Comparison of ENCODE assay signal across 22 cellular contexts in the genomic region with DNA sequence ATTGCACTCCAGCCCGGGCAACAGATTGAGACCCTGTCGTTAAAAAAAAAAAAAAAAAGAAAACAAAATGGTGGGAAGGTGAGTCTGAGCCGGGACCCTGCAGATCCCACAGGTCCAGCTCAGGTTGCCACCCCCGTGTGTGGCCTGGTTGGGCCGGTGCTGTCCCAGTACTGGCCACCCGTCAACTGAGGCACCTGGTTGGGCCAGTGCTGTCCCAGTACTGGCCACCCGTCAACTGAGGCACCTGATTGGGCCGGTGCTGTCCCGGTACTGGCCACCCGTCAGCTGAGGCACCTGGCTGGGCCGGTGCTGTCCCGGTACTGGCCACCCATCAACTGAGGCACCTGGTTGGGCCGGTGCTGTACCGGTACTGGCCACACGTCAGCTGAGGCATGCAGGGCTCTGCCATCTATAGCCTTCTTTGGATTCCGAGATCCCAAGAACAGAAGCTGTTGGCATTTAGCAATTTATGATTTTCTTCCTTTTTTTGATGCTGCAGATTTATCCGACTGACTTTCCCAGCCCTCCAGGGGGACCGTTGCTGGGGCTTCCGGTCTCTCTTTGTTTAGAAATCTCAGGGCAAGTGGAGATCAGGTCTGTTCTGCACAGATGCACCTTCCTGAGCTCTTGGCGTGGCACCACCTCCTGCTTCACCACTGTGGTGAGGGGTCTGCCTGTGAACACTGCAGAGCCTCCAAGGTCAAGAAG.
A peak's percentile ranks its signal among the peaks of the same experiment; 100 is the strongest.
DNase-seq lines count a peak whose midpoint lies in the region; ATAC-seq, FAIRE-seq and TF ChIP-seq lines count a peak whose summit lies in the region.
"Had no signal": no experiment of that assay in that cellular context is flagged by ENCODE, and none has a peak within 500 bp of the region (broad histone marks: within the 10 kb centered on the region; RNA-seq: fewer than 3 reads in every experiment).

No MANE protein-coding gene starts in this region.

- TF ChIP-seq CTCF in left ventricle myocardium inferior (IDR thresholded peaks at IDR 0.05; ENCODE audit: borderline replicate concordance) (no peak), mammary epithelial cell (conservative IDR thresholded peaks at IDR 0.05 in 1 of 2, IDR thresholded peaks at IDR 0.05 in 1 of 2; ENCODE audit: extremely low read depth in 1 of 2, insufficient read depth in 1 of 2, low read depth in 1 of 2, low read length in 2 of 2) (no peak), testis (IDR thresholded peaks at IDR 0.05) (no peak), stomach (IDR thresholded peaks at IDR 0.05) (no peak)

- no peaks in the 10 kb centered on the region for H3K9me3 ChIP-seq in left ventricle myocardium inferior (replicated peaks)
- H3K9me3 ChIP-seq in right cardiac atrium (ENCODE audit: control insufficient read depth, low read length), result no peaks in the 10 kb centered on the region
- no peaks in the 10 kb centered on the region for H3K9me3 ChIP-seq in mammary epithelial cell (replicated peaks; ENCODE audit: insufficient read depth, low read length)
- no peaks in the 10 kb centered on the region for H3K9me3 ChIP-seq in testis
- no peaks in the 10 kb centered on the region for H3K9me3 ChIP-seq in stomach
- H3K9me3 ChIP-seq: adrenal gland, ovary, sigmoid colon had no signal

- dilution Hi-C loops in mammary epithelial cell (cut with HindIII; ENCODE audit: low sequenced_read_pairs), result no loop called here

- no peaks in the 10 kb centered on the region for H4K20me1 ChIP-seq in mammary epithelial cell (ENCODE audit: insufficient read depth, low read length)

- TF ChIP-seq EP300 in stomach (IDR thresholded peaks at IDR 0.05), result no peak

- no peaks in the 10 kb centered on the region for H3K27me3 ChIP-seq in left ventricle myocardium inferior (ENCODE audit: low read depth)
- H3K27me3 ChIP-seq in right cardiac atrium (ENCODE audit: control insufficient read depth, insufficient read depth), result no peaks in the 10 kb centered on the region
- no peaks in the 10 kb centered on the region for H3K27me3 ChIP-seq in mammary epithelial cell (ENCODE audit: insufficient read depth, low read length)
- no peaks in the 10 kb centered on the region for H3K27me3 ChIP-seq in layer of hippocampus (ENCODE audit: control insufficient read depth, insufficient read depth, low read length)
- no peaks in the 10 kb centered on the region for H3K27me3 ChIP-seq in testis
- peaks cover 0 to 16% (median 0%) of the 10 kb centered on the region in 3 donors for H3K27me3 ChIP-seq in stomach
- H3K27me3 ChIP-seq: adrenal gland, hepatocyte, ovary had no signal

- no peaks in the 10 kb centered on the region for H3K36me3 ChIP-seq in left ventricle myocardium inferior
- no peaks in the 10 kb centered on the region for H3K36me3 ChIP-seq in mammary epithelial cell (ENCODE audit: insufficient read depth, low read length)
- H3K36me3 ChIP-seq in testis (ENCODE audit: low read depth, missing control alignments), result no peaks in the 10 kb centered on the region
- H3K36me3 ChIP-seq in stomach, result no peaks in the 10 kb centered on the region
- H3K36me3 ChIP-seq: adrenal gland, ovary, sigmoid colon had no signal

- intact Hi-C loops in left ventricle myocardium inferior (cut with micrococcal nuclease), result no loop called here
- intact Hi-C loops in right cardiac atrium (cut with DNase I), result no loop called here
- intact Hi-C loops in mammary epithelial cell (cut with micrococcal nuclease), result no loop called here
- intact Hi-C loops in testis (cut with DNase I; ENCODE audit: low total_unique reads), result no loop called here
- intact Hi-C loops in stomach (cut with DNase I; ENCODE audit: low total_unique reads), result no loop called here

- no peak for ATAC-seq in right cardiac atrium
- no peak for ATAC-seq in HG03521 (IDR thresholded peaks at IDR 0.05; ENCODE audit: unreplicated experiment)

- in situ Hi-C loops in mammary epithelial cell (cut with MboI; ENCODE audit: low sequenced_read_pairs in 2 of 2), result no loop called here

- FAIRE-seq in GM19239 (lab: Jason Lieb, UNC), result no peak
- FAIRE-seq: bronchial epithelial cell, RCC 7860, urothelium cell line had no signal

- no peak for DNase-seq in left ventricle myocardium inferior
- DNase-seq in right cardiac atrium, result no peak
- DNase-seq in mammary epithelial cell, result no peak
- DNase-seq in testis, result peak; percentile 7
- DNase-seq in stomach, result no peak
- DNase-seq in GM19239 (ENCODE audit: insufficient read length, low spot score), result no peak
- DNase-seq: activated naive CD4-positive, alpha-beta T cell; activated T-cell treated with anti-CD3 and anti-CD28 coated beads, Interleukin-2, amount 50 U/mL, for 1 hour; Calu3; dermis blood vessel endothelial cell; naive B cell; NCI-H1417 treated with DMSO at 0.1 percent for 48 hours; NCI-H510A; sigmoid colon had no signal

- H3K79me2 ChIP-seq in mammary epithelial cell (ENCODE audit: insufficient read depth, low read length), result no peaks in the 10 kb centered on the region
- H3K79me2 ChIP-seq: hepatocyte had no signal

- peaks cover 31% of the 10 kb centered on the region for H3K4me1 ChIP-seq in left ventricle myocardium inferior
- H3K4me1 ChIP-seq in right cardiac atrium (ENCODE audit: control insufficient read depth, insufficient read depth, low read length), result peaks cover 2% of the 10 kb centered on the region
- H3K4me1 ChIP-seq in mammary epithelial cell (ENCODE audit: insufficient read depth, low read length), result no peaks in the 10 kb centered on the region
- H3K4me1 ChIP-seq in testis, result no peaks in the 10 kb centered on the region
- peaks cover 0 to 11% (median 0%) of the 10 kb centered on the region in 4 donors for H3K4me1 ChIP-seq in stomach
- H3K4me1 ChIP-seq: adrenal gland had no signal

- WGBS in right cardiac atrium, result 92% methylated on average over 20 of the region's 20 CpGs
- WGBS in mammary epithelial cell (ENCODE audit: low coverage, missing lambda C conversion rate), result 91% methylated on average over 10 of the region's 20 CpGs
- WGBS in testis, 2 donors, result 89 to 94% methylated on average over 12 to 20 of the region's 20 CpGs
- 86 to 92% (median 88%) methylated on average over 20 of the region's 20 CpGs for WGBS in stomach, 5 donors

- no TSS peak for BruUV-seq in mammary epithelial cell (replicated peaks; lab: Mats Ljungman, UMichigan)

- H3K4me3 ChIP-seq in left ventricle myocardium inferior (no peak overlapping the region), right cardiac atrium (ENCODE audit: low read length) (no peak overlapping the region), mammary epithelial cell (replicated peaks in 1 of 3; ENCODE audit: insufficient read depth in 1 of 3, low read depth in 2 of 3, low read length in 3 of 3) (no peak overlapping the region), testis (no peak overlapping the region), stomach (no peak overlapping the region)
- H3K4me3 ChIP-seq: adrenal gland, hepatocyte, ovary, sigmoid colon had no signal

- H3K27ac ChIP-seq in left ventricle myocardium inferior (replicated peaks), result peak overlapping the region; percentile 59
- no peak overlapping the region for H3K27ac ChIP-seq in right cardiac atrium (ENCODE audit: low read length)
- no peak overlapping the region for H3K27ac ChIP-seq in mammary epithelial cell (ENCODE audit: insufficient read depth, low read depth, low read length)
- H3K27ac ChIP-seq in layer of hippocampus (ENCODE audit: low read depth, low read length), result peak overlapping the region; percentile 72
- no peak overlapping the region for H3K27ac ChIP-seq in testis
- no peak overlapping the region for H3K27ac ChIP-seq in stomach
- H3K27ac ChIP-seq: adrenal gland, hepatocyte, ovary, sigmoid colon had no signal

- TF ChIP-seq POLR2A in testis (IDR thresholded peaks at IDR 0.05) (no peak), stomach (IDR thresholded peaks at IDR 0.05) (no peak)

- CTCF ChIA-PET in mammary epithelial cell (lab: Charles Lee; ENCODE audit: low non-redundant PET), result no interaction called here

- no peak overlapping the region for H3K4me2 ChIP-seq in mammary epithelial cell (ENCODE audit: insufficient read depth, low read depth, low read length)
- H3K4me2 ChIP-seq: hepatocyte had no signal

- no peak overlapping the region for H3K9ac ChIP-seq in mammary epithelial cell (ENCODE audit: insufficient read depth, low read length)

- H2AFZ ChIP-seq in mammary epithelial cell (ENCODE audit: low read depth, low read length), result peak overlapping the region; percentile 12
- H2AFZ ChIP-seq: hepatocyte had no signal

Comparison
In these comparisons a context has a peak if more than half of its experiments do, and no peak if none do; other contexts are left out.
1. H3K27ac ChIP-seq: peak in left ventricle myocardium inferior (single experiment) and layer of hippocampus (single experiment); none in right cardiac atrium (single experiment), mammary epithelial cell (single experiment), testis (0 of 2) and stomach (0 of 5).